In genomic region chr2:37364351-37364750, GRCh38 we compare ENCODE assay signal across 20 cellular contexts. TPM values are rescaled to one million over a fixed set of nuclear protein-coding genes. Genes with fewer than 3 reads are reported as not detected.
DNase-seq lines count a peak whose midpoint lies in the region; ATAC-seq, FAIRE-seq and TF ChIP-seq lines count a peak whose summit lies in the region.
"Had no signal": no experiment of that assay in that cellular context is flagged by ENCODE, and none has a peak within 500 bp of the region (broad histone marks: within the 10 kb centered on the region; RNA-seq: fewer than 3 reads in every experiment).

No MANE protein-coding gene starts in this region.

- peaks cover 0 to 4% of the 10 kb centered on the region in 2 experiments; a peak in 3 of 5 replicates for H3K27me3 ChIP-seq in HepG2 (ENCODE audit: control insufficient read depth in 1 of 2, insufficient read depth in 2 of 2, low read length in 2 of 2)
- no peaks in the 10 kb centered on the region for H3K27me3 ChIP-seq in right lobe of liver
- no peaks in the 10 kb centered on the region for H3K27me3 ChIP-seq in neural progenitor cell
- H3K27me3 ChIP-seq in breast epithelium: no peaks in the 10 kb centered on the region
- H3K27me3 ChIP-seq: BLaER1 had no signal

- TF ChIP-seq POLR2A in HepG2 (IDR thresholded peaks at IDR 0.05; ENCODE audit: insufficient read depth in 1 of 2, low read depth in 2 of 2, low read length in 2 of 2) (no peak), right lobe of liver (IDR thresholded peaks at IDR 0.05) (no peak), breast epithelium (IDR thresholded peaks at IDR 0.05) (no peak)

- BruUV-seq in HepG2 (replicated peaks; lab: Mats Ljungman, UMichigan): no TSS peak

- H3K36me3 ChIP-seq in HepG2 (replicated peaks in 1 of 2; ENCODE audit: control insufficient read depth in 1 of 2, insufficient read depth in 2 of 2, low read length in 2 of 2) (no peaks in the 10 kb centered on the region), right lobe of liver (no peaks in the 10 kb centered on the region), neural progenitor cell (no peaks in the 10 kb centered on the region), breast epithelium (no peaks in the 10 kb centered on the region)
- H3K36me3 ChIP-seq: BLaER1 had no signal

- no peaks in the 10 kb centered on the region for H3K9me3 ChIP-seq in HepG2 (ENCODE audit: low read length)
- no peaks in the 10 kb centered on the region for H3K9me3 ChIP-seq in right lobe of liver
- H3K9me3 ChIP-seq in neural progenitor cell (ENCODE audit: low read depth): no peaks in the 10 kb centered on the region
- no peaks in the 10 kb centered on the region for H3K9me3 ChIP-seq in breast epithelium
- H3K9me3 ChIP-seq: BLaER1 had no signal

- in situ Hi-C loops in HepG2 (cut with HindIII; ENCODE audit: extremely low pct_ligation_motif_present, low pct_unique_long_range_greater_than_20kb): no loop called here

- no peaks in the 10 kb centered on the region for H3F3A ChIP-seq in neural progenitor cell (ENCODE audit: low read depth)

- no peak for TF ChIP-seq CTCF in HepG2 (CRISPR knock-in tag; IDR thresholded peaks at IDR 0.05)
- TF ChIP-seq CTCF in right lobe of liver (IDR thresholded peaks at IDR 0.05): no peak
- no peak for TF ChIP-seq CTCF in epithelial cell of esophagus (IDR thresholded peaks at IDR 0.05; ENCODE audit: insufficient read depth, low read depth, low read length, missing control alignments)
- TF ChIP-seq CTCF in neural progenitor cell (IDR thresholded peaks at IDR 0.05): no peak
- TF ChIP-seq CTCF in GM20000 (IDR thresholded peaks at IDR 0.05; ENCODE audit: extremely low read depth, missing control alignments): no peak
- TF ChIP-seq CTCF in breast epithelium (IDR thresholded peaks at IDR 0.05): no peak

- H3K4me2 ChIP-seq in HepG2 (ENCODE audit: low read depth, low read length): no peak overlapping the region
- H3K4me2 ChIP-seq in neural progenitor cell: no peak overlapping the region
- H3K4me2 ChIP-seq: BLaER1 had no signal

- no peak for ATAC-seq in HepG2
- ATAC-seq in right lobe of liver: no peak
- ATAC-seq in GM18517 (IDR thresholded peaks at IDR 0.05; ENCODE audit: unreplicated experiment): no peak
- ATAC-seq: GM12878, HCT116 had no signal

- H3K4me3 ChIP-seq in HepG2 (replicated peaks in 1 of 3; ENCODE audit: insufficient read depth in 1 of 3, low read depth in 2 of 3, low read length in 3 of 3): no peak overlapping the region
- no peak overlapping the region for H3K4me3 ChIP-seq in right lobe of liver
- no peak overlapping the region for H3K4me3 ChIP-seq in epithelial cell of esophagus (ENCODE audit: low read length)
- H3K4me3 ChIP-seq in neural progenitor cell: no peak overlapping the region
- H3K4me3 ChIP-seq in breast epithelium: no peak overlapping the region
- H3K4me3 ChIP-seq: BLaER1, GM12878 had no signal

- TF ChIP-seq EP300 in HepG2 (IDR thresholded peaks at IDR 0.05; ENCODE audit: low read depth in 2 of 2, low read length in 2 of 2) (no peak), HepG2 (CRISPR knock-in tag; IDR thresholded peaks at IDR 0.05; ENCODE audit: borderline replicate concordance) (no peak)

- H3K9ac ChIP-seq in HepG2 (ENCODE audit: insufficient read depth, low read depth, low read length): no peak overlapping the region
- H3K9ac ChIP-seq in neural progenitor cell: no peak overlapping the region
- H3K9ac ChIP-seq: BLaER1 had no signal

- no peak for TF ChIP-seq RAD21 in HepG2 (CRISPR knock-in tag; IDR thresholded peaks at IDR 0.05)

- no peak overlapping the region for H3K4me3 Mint-ChIP-seq in neural progenitor cell
- H3K4me3 Mint-ChIP-seq: CD14-positive monocyte; CD4-positive, alpha-beta memory T cell; HFFc6 had no signal

- no peaks in the 10 kb centered on the region for H3K9me3 Mint-ChIP-seq in neural progenitor cell
- H3K9me3 Mint-ChIP-seq: CD14-positive monocyte; CD4-positive, alpha-beta memory T cell; HFFc6 had no signal

- CTCF ChIA-PET in HepG2 (lab: Yijun Ruan, JAX; ENCODE audit: low intra/inter-chr PET ratio, low total read pairs): no interaction called here

- H3K27ac ChIP-seq in HepG2 (ENCODE audit: extremely low read length, insufficient read depth, low read length) (no peak overlapping the region), right lobe of liver (no peak overlapping the region), neural progenitor cell (no peak overlapping the region), breast epithelium (no peak overlapping the region)
- H3K27ac ChIP-seq: 22Rv1, BLaER1 had no signal

- no peak overlapping the region for H3K27ac Mint-ChIP-seq in neural progenitor cell
- H3K27ac Mint-ChIP-seq: CD14-positive monocyte; CD4-positive, alpha-beta memory T cell; HFFc6 had no signal

- no peaks in the 10 kb centered on the region for H3K36me3 Mint-ChIP-seq in neural progenitor cell
- H3K36me3 Mint-ChIP-seq: CD4-positive, alpha-beta memory T cell had no signal

- WGBS in HepG2 (ENCODE audit: low lambda C conversion rate): 59% methylated on average over 6 of the region's 6 CpGs
- 89% methylated on average over 6 of the region's 6 CpGs for WGBS in right lobe of liver (ENCODE audit: insufficient coverage, low coverage, low lambda C conversion rate, missing lambda C conversion rate)

- peaks cover 4% of the 10 kb centered on the region for H3K27me3 Mint-ChIP-seq in neural progenitor cell (ENCODE audit: insufficient read depth, low read depth)

- intact Hi-C loops in HepG2 (cut with micrococcal nuclease; ENCODE audit: unreplicated experiment) (no loop called here), right lobe of liver (cut with DNase I) (no loop called here), breast epithelium (cut with DNase I; ENCODE audit: low total_unique reads) (no loop called here)

- H3K79me2 ChIP-seq in HepG2 (ENCODE audit: insufficient read depth, low read length): no peaks in the 10 kb centered on the region
- H3K79me2 ChIP-seq in neural progenitor cell (ENCODE audit: low read depth): no peaks in the 10 kb centered on the region

- H3K4me1 ChIP-seq in HepG2 (ENCODE audit: insufficient read depth, low read length) (no peaks in the 10 kb centered on the region), right lobe of liver (no peaks in the 10 kb centered on the region), neural progenitor cell (peaks cover 5% of the 10 kb centered on the region), breast epithelium (no peaks in the 10 kb centered on the region)

- H2AFZ ChIP-seq in HepG2 (ENCODE audit: low read length) (peak overlapping the region; percentile 4), neural progenitor cell (replicated peaks) (peak overlapping the region; percentile 86)

- DNase-seq in HepG2 (ENCODE audit: low spot score): no peak
- no peak for DNase-seq in right lobe of liver
- DNase-seq in epithelial cell of esophagus (ENCODE audit: low read depth): peak; percentile 18
- no peak for DNase-seq in neural progenitor cell (ENCODE audit: low spot score)
- no peak for DNase-seq in GM20000 (ENCODE audit: low spot score)
- DNase-seq in breast epithelium (ENCODE audit: low spot score in 2 of 2): no peak
- DNase-seq in NCI-H2081 (lab: John Stamatoyannopoulos, UW): no peak
- DNase-seq: CD4-positive, alpha-beta memory T cell; DMS153; DMS79; GF-D8; GOT3; H7; HFFc6 had no signal

- no peaks in the 10 kb centered on the region for H4K20me1 ChIP-seq in HepG2 (ENCODE audit: insufficient read depth, low read length)
- no peaks in the 10 kb centered on the region for H4K20me1 ChIP-seq in neural progenitor cell (ENCODE audit: low read depth)
- H4K20me1 ChIP-seq: BLaER1 had no signal

- POLR2A ChIA-PET in HepG2 (lab: Yijun Ruan, JAX): no interaction called here

- no peaks in the 10 kb centered on the region for H3K4me1 Mint-ChIP-seq in neural progenitor cell

- no peak for FAIRE-seq in HepG2 (lab: Jason Lieb, UNC)
- FAIRE-seq: GM12878 had no signal

RNA-seq across cellular contexts. Expression of gene QPCT, which starts 19.9 kb away (rescaled TPM):
- 0.77 TPM in 1 of 2 replicates, not detected in the other for total RNA-seq in HepG2 (2016; rRNA removed; fragmentation: Illumina TruSeq; extraction: Trizol)
- not detected in 2 replicates for total RNA-seq in HepG2 (2016; cell fraction: cytosol; rRNA removed; fragmentation: Illumina TruSeq; extraction: Trizol; ENCODE audit: low read depth)
- 0.39 and 0.48 TPM in 2 replicates for total RNA-seq in HepG2 (2016; cell fraction: insoluble cytoplasmic fraction; rRNA removed; fragmentation: Illumina TruSeq; extraction: Trizol)
- 0.38 and 0.68 TPM in 2 replicates for total RNA-seq in HepG2 (2016; cell fraction: membrane; rRNA removed; fragmentation: Illumina TruSeq; extraction: Trizol)
- total RNA-seq in HepG2 (2016; cell fraction: nucleus; rRNA removed; fragmentation: Illumina TruSeq; extraction: Trizol): 0.60 and 0.99 TPM in 2 replicates
- polyA plus RNA-seq in HepG2 (2011; rRNA removed): 1.1 and 1.2 TPM in 2 replicates
- polyA plus RNA-seq in HepG2 (2011; cell fraction: cytosol; rRNA removed): 0.64 and 0.86 TPM in 2 replicates
- 0.29 and 0.35 TPM in 2 replicates for polyA plus RNA-seq in HepG2 (2011; cell fraction: nucleus; rRNA removed)
- polyA plus RNA-seq in HepG2 (2012): 0.24 and 0.67 TPM in 2 replicates
- polyA plus RNA-seq in HepG2 (2016; cell fraction: cytosol; fragmentation: Illumina TruSeq; extraction: Trizol; ENCODE audit: low read depth): 0.12 and 0.25 TPM in 2 replicates
- polyA plus RNA-seq in HepG2 (2016; cell fraction: insoluble cytoplasmic fraction; fragmentation: Illumina TruSeq; extraction: Trizol; ENCODE audit: low read depth): 0.21 and 0.29 TPM in 2 replicates
- polyA plus RNA-seq in HepG2 (2016; cell fraction: membrane; fragmentation: Illumina TruSeq; extraction: Trizol; ENCODE audit: low read depth): 0.24 and 0.45 TPM in 2 replicates
- polyA plus RNA-seq in HepG2 (2016; cell fraction: nucleus; fragmentation: Illumina TruSeq; extraction: Trizol; ENCODE audit: insufficient read depth, low read depth): 2.1 and 2.6 TPM in 2 replicates
- polyA minus RNA-seq in HepG2 (2011; rRNA and poly(A)+ RNA removed; ENCODE audit: low replicate concordance): 1.1 TPM in 1 of 2 replicates, not detected in the other
- 1.9 TPM in 1 of 2 replicates, not detected in the other for polyA minus RNA-seq in HepG2 (2011; cell fraction: cytosol; rRNA and poly(A)+ RNA removed)
- 0.99 TPM in 1 of 2 replicates, not detected in the other for polyA minus RNA-seq in HepG2 (2011; cell fraction: nucleus; rRNA and poly(A)+ RNA removed)
- 1 to 10 TPM in 3 of 6 experiments, under 1 TPM in 3; 0.55 to 1.5 (median 1.1) TPM for total RNA-seq in right lobe of liver
- total RNA-seq in neural progenitor cell (ENCODE audit: low replicate concordance): 0.19 TPM in 1 of 2 replicates, not detected in the other
- 10 to 100 TPM in 1 of 3 donors, 1 to 10 TPM in 2; 3.7 to 12.5 (median 5.2) TPM for total RNA-seq in breast epithelium

RNA-seq across cellular contexts. Expression of gene PRKD3, which starts 39.7 kb away (rescaled TPM):
- total RNA-seq in HepG2 (2016; rRNA removed; fragmentation: Illumina TruSeq; extraction: Trizol) (38.4 and 58.2 TPM in 2 replicates), right lobe of liver (10 to 100 TPM in 4 of 6 experiments, 1 to 10 TPM in 2; 8.4 to 15.2 (median 10.9) TPM), neural progenitor cell (ENCODE audit: low replicate concordance) (59.1 and 95.9 TPM in 2 replicates), breast epithelium (10 to 100 TPM; 46.5 to 57.4 (median 56.2) TPM)
- 28.3 and 40.1 TPM in 2 replicates for total RNA-seq in HepG2 (2016; cell fraction: cytosol; rRNA removed; fragmentation: Illumina TruSeq; extraction: Trizol; ENCODE audit: low read depth)
- 41.3 and 58.4 TPM in 2 replicates for total RNA-seq in HepG2 (2016; cell fraction: insoluble cytoplasmic fraction; rRNA removed; fragmentation: Illumina TruSeq; extraction: Trizol)
- total RNA-seq in HepG2 (2016; cell fraction: membrane; rRNA removed; fragmentation: Illumina TruSeq; extraction: Trizol): 38.0 and 45.7 TPM in 2 replicates
- total RNA-seq in HepG2 (2016; cell fraction: nucleus; rRNA removed; fragmentation: Illumina TruSeq; extraction: Trizol): 43.5 and 44.5 TPM in 2 replicates
- 11.1 and 11.6 TPM in 2 replicates for polyA plus RNA-seq in HepG2 (2011; rRNA removed)
- polyA plus RNA-seq in HepG2 (2011; cell fraction: cytosol; rRNA removed): 6.3 and 10.2 TPM in 2 replicates
- 10.3 and 13.0 TPM in 2 replicates for polyA plus RNA-seq in HepG2 (2011; cell fraction: nucleus; rRNA removed)
- 13.3 and 16.2 TPM in 2 replicates for polyA plus RNA-seq in HepG2 (2012)
- 3.5 and 4.0 TPM in 2 replicates for polyA plus RNA-seq in HepG2 (2016; cell fraction: cytosol; fragmentation: Illumina TruSeq; extraction: Trizol; ENCODE audit: low read depth)
- polyA plus RNA-seq in HepG2 (2016; cell fraction: insoluble cytoplasmic fraction; fragmentation: Illumina TruSeq; extraction: Trizol; ENCODE audit: low read depth): 32.7 and 37.2 TPM in 2 replicates
- polyA plus RNA-seq in HepG2 (2016; cell fraction: membrane; fragmentation: Illumina TruSeq; extraction: Trizol; ENCODE audit: low read depth): 9.9 and 10.3 TPM in 2 replicates
- polyA plus RNA-seq in HepG2 (2016; cell fraction: nucleus; fragmentation: Illumina TruSeq; extraction: Trizol; ENCODE audit: insufficient read depth, low read depth): 20.8 and 26.2 TPM in 2 replicates
- polyA minus RNA-seq in HepG2 (2011; rRNA and poly(A)+ RNA removed; ENCODE audit: low replicate concordance): 19.1 and 29.6 TPM in 2 replicates
- 16.3 and 21.6 TPM in 2 replicates for polyA minus RNA-seq in HepG2 (2011; cell fraction: cytosol; rRNA and poly(A)+ RNA removed)
- 67.1 and 69.1 TPM in 2 replicates for polyA minus RNA-seq in HepG2 (2011; cell fraction: nucleus; rRNA and poly(A)+ RNA removed)
